Comparison of ENCODE assay signal across 12 cellular contexts in the genomic region with DNA sequence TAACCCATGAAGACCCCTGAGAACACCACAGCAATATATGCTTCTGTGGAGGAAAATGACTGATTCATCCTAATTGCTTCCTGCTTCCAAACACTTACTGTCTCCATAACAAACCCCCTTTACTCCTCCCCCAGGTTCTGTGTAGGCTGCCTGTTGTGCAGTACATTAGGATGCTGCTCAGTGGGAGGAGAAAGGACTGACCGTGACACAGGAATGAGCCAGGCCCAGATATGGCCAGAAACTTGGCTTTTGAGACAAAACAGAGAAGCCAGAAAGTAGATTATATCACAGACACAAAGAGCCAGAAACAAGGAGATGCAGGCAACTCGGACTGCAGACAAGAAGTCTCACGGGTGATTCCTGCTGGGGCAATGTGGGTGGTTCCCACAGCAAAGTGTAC.
A peak's percentile ranks its signal among the peaks of the same experiment; 100 is the strongest.
DNase-seq lines count a peak whose midpoint lies in the region; ATAC-seq and TF ChIP-seq lines count a peak whose summit lies in the region.
"Had no signal": no experiment of that assay in that cellular context is flagged by ENCODE, and none has a peak within 500 bp of the region (broad histone marks: within the 10 kb centered on the region; RNA-seq: fewer than 3 reads in every experiment).

No MANE protein-coding gene starts in this region.

- intact Hi-C loops in stomach (cut with DNase I; ENCODE audit: low total_unique reads) = no loop called here
- intact Hi-C loops in psoas muscle (cut with DNase I) = no loop called here

- TF ChIP-seq POLR2A in stomach (IDR thresholded peaks at IDR 0.05) = no peak

- H3K36me3 Mint-ChIP-seq in brain (no peaks in the 10 kb centered on the region), nephron (ENCODE audit: low read depth) (no peaks in the 10 kb centered on the region)
- H3K36me3 Mint-ChIP-seq: CD4-positive, alpha-beta memory T cell had no signal

- H3K27ac ChIP-seq in Karpas-422 (ENCODE audit: low read length) (peak overlapping the region; percentile 96), stomach (no peak overlapping the region), psoas muscle (no peak overlapping the region)

- no peak for ATAC-seq in psoas muscle
- ATAC-seq: activated T-cell treated with anti-CD3 and anti-CD28 coated beads, Interleukin-2, amount 50 U/mL, for 72 hours had no signal

- no peaks in the 10 kb centered on the region for H3K9me2 ChIP-seq in Karpas-422 (replicated peaks; ENCODE audit: insufficient read depth, low read length)

- no peaks in the 10 kb centered on the region for H3K27me3 Mint-ChIP-seq in brain
- H3K27me3 Mint-ChIP-seq in nephron (ENCODE audit: low read depth) = peaks cover 7% of the 10 kb centered on the region
- H3K27me3 Mint-ChIP-seq: CD4-positive, alpha-beta memory T cell had no signal

- H3K9ac ChIP-seq in Karpas-422 (ENCODE audit: low read length) = peak overlapping the region; percentile 22; the same call in 1 of the 2 replicates

- H3K4me2 ChIP-seq in Karpas-422 (ENCODE audit: low read depth, low read length, poor library complexity, severe bottlenecking) = no peak overlapping the region

- H3K27ac Mint-ChIP-seq in brain (peak overlapping the region in 3 of 5 experiments; percentile 6 to 81 (median 43)), nephron (peak overlapping the region; percentile 45 to 73 (median 72))
- H3K27ac Mint-ChIP-seq: activated T-cell treated with anti-CD3 and anti-CD28 coated beads, Interleukin-2, amount 50 U/mL, for 72 hours had no signal

- peaks cover 16% of the 10 kb centered on the region for H3K79me2 ChIP-seq in Karpas-422 (ENCODE audit: low read length)

- H3K36me3 ChIP-seq in Karpas-422 (ENCODE audit: insufficient read depth, low read length) (no peaks in the 10 kb centered on the region), stomach (no peaks in the 10 kb centered on the region), psoas muscle (ENCODE audit: insufficient read depth in 1 of 2, low read depth in 1 of 2) (no peaks in the 10 kb centered on the region)

- TF ChIP-seq CTCF in brain (conservative IDR thresholded peaks at IDR 0.05) = no peak
- no peak for TF ChIP-seq CTCF in nephron (IDR thresholded peaks at IDR 0.05; ENCODE audit: unreplicated experiment in 3 of 3)
- no peak for TF ChIP-seq CTCF in stomach (IDR thresholded peaks at IDR 0.05)
- TF ChIP-seq CTCF in psoas muscle (IDR thresholded peaks at IDR 0.05) = no peak

- 77 to 90% (median 81%) methylated on average over 3 of the region's 3 CpGs for WGBS in stomach, 5 donors
- 80 to 84% (median 83%) methylated on average over 3 of the region's 3 CpGs for WGBS in psoas muscle, 3 donors

- no peak for TF ChIP-seq EP300 in stomach (IDR thresholded peaks at IDR 0.05)

- H3K9me3 Mint-ChIP-seq in brain = no peaks in the 10 kb centered on the region
- H3K9me3 Mint-ChIP-seq in nephron = no peaks in the 10 kb centered on the region
- H3K9me3 Mint-ChIP-seq: activated T-cell treated with anti-CD3 and anti-CD28 coated beads, Interleukin-2, amount 50 U/mL, for 72 hours had no signal

- H3K4me1 Mint-ChIP-seq in brain = peaks cover 59% of the 10 kb centered on the region
- H3K4me1 Mint-ChIP-seq in nephron = peaks cover 52% of the 10 kb centered on the region

- H3K4me1 ChIP-seq in Karpas-422 (ENCODE audit: low read length) (peaks cover 77% of the 10 kb centered on the region), stomach (peaks cover 10 to 29% (median 18%) of the 10 kb centered on the region in 4 donors), psoas muscle (peaks cover 8% of the 10 kb centered on the region)

- H4K20me1 ChIP-seq in Karpas-422 (ENCODE audit: insufficient read depth, low read depth, low read length) = no peaks in the 10 kb centered on the region

- DNase-seq in COLO829 (ENCODE audit: low spot score) (peak; percentile 71), Karpas-422 (no peak), NCI-H1694 treated with DMSO at 0.1 percent for 48 hours (lab: John Stamatoyannopoulos, UW) (no peak), stomach (no peak), psoas muscle (no peak), SKM-1 (lab: John Stamatoyannopoulos, UW; ENCODE audit: unreplicated experiment) (no peak)
- DNase-seq: activated CD4-positive, alpha-beta T cell treated with anti-CD3 and anti-CD28 coated beads for 4 hours; activated T-cell treated with anti-CD3 and anti-CD28 coated beads, Interleukin-2, amount 50 U/mL, for 72 hours; CD4-positive, alpha-beta memory T cell; retina had no signal

- no peak overlapping the region; the same call in 1 of the 2 replicates for H3K4me3 ChIP-seq in Karpas-422 (ENCODE audit: low read length)
- H3K4me3 ChIP-seq in stomach = no peak overlapping the region
- H3K4me3 ChIP-seq in psoas muscle = no peak overlapping the region

- H2AFZ ChIP-seq in Karpas-422 (ENCODE audit: low read length) = peak overlapping the region; percentile 26

- H3K4me3 Mint-ChIP-seq in brain (peak overlapping the region in 1 of 5 experiments; percentile 12), nephron (no peak overlapping the region)
- H3K4me3 Mint-ChIP-seq: activated T-cell treated with anti-CD3 and anti-CD28 coated beads, Interleukin-2, amount 50 U/mL, for 72 hours; CD4-positive, alpha-beta memory T cell had no signal

- H3K9me3 ChIP-seq in Karpas-422 (ENCODE audit: low read length) (no peaks in the 10 kb centered on the region), stomach (no peaks in the 10 kb centered on the region), psoas muscle (no peaks in the 10 kb centered on the region)

- H3K27me3 ChIP-seq in Karpas-422 (ENCODE audit: low read length) = no peaks in the 10 kb centered on the region
- H3K27me3 ChIP-seq in stomach = no peaks in the 10 kb centered on the region
- peaks cover 0 to 3% (median 0%) of the 10 kb centered on the region in 3 donors for H3K27me3 ChIP-seq in psoas muscle (ENCODE audit: insufficient read depth in 3 of 3, low read length in 2 of 3)
